ENCODE assay signal across 14 cellular contexts in the genomic region with DNA sequence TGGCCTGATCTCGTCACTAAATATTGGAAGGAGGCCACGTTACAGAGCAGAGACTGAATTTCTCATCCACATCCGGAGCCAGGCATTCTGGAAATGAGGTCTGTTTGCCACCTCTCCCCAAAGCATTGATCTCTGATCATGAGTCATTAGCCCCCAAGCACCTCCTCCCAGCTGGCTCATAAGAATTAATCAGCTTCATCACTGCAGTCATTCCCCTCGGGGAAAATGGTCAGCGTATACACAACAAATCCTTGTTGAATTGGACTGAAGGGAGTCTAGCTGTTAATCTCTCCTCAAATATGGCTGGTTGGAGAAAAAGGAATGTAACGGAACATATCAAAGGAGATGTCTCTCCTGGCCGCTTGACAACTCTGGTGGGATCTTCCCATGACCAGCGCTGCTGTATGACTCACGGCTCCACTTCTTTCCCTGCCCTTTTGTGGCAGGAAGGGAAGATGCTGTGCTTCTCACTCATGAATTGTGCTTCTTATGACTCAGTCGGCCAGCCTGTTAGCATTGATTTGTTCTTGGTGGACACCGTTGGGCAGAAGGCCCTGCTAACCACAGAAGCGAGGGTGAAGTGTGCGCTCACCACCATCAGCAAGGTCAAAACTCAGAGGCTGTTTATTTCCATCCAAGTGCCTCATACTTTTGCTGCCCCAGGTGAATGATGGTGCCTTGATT.
DNase-seq lines count a peak whose midpoint lies in the region; ATAC-seq and TF ChIP-seq lines count a peak whose summit lies in the region.
"Had no signal": no experiment of that assay in that cellular context is flagged by ENCODE, and none has a peak within 500 bp of the region (broad histone marks: within the 10 kb centered on the region; RNA-seq: fewer than 3 reads in every experiment).

No MANE protein-coding gene starts in this region.

- H3K27ac ChIP-seq in SK-N-MC (peak overlapping the region; percentile 14), suprapubic skin (peak overlapping the region; percentile 38), OCI-LY7 (ENCODE audit: low read depth, low read length, poor library complexity, severe bottlenecking) (no peak overlapping the region)
- H3K27ac ChIP-seq: heart right ventricle, Peyer's patch, thoracic aorta had no signal

- no peaks in the 10 kb centered on the region for H3K9me3 Mint-ChIP-seq in activated CD4-positive, alpha-beta memory T cell treated with anti-CD3 and anti-CD28 coated beads, Interleukin-2, amount 10 ng/mL, durations not matched to agents 7 days and 5 days
- H3K9me3 Mint-ChIP-seq: activated CD4-positive, alpha-beta T cell treated with anti-CD3 and anti-CD28 coated beads, Interleukin-2, amount 10 ng/mL, durations not matched to agents 24 days and 14 days had no signal

- H3K4me1 Mint-ChIP-seq in activated CD4-positive, alpha-beta memory T cell treated with anti-CD3 and anti-CD28 coated beads, Interleukin-2, amount 10 ng/mL, durations not matched to agents 7 days and 5 days, result no peaks in the 10 kb centered on the region
- H3K4me1 Mint-ChIP-seq: activated CD4-positive, alpha-beta T cell treated with anti-CD3 and anti-CD28 coated beads, Interleukin-2, amount 10 ng/mL, durations not matched to agents 24 days and 14 days; naive thymus-derived CD8-positive, alpha-beta T cell had no signal

- POLR2A ChIA-PET in activated CD4-positive, alpha-beta memory T cell treated with anti-CD3 and anti-CD28 coated beads, Interleukin-2, amount 10 ng/mL, durations not matched to agents 7 days and 5 days (lab: Charles Lee), result no interaction called here
- POLR2A ChIA-PET in OCI-LY7 (lab: Charles Lee), result no interaction called here

- H3K79me2 ChIP-seq in OCI-LY7 (ENCODE audit: insufficient read depth, low read depth, low read length), result no peaks in the 10 kb centered on the region

- H3K36me3 Mint-ChIP-seq in activated CD4-positive, alpha-beta memory T cell treated with anti-CD3 and anti-CD28 coated beads, Interleukin-2, amount 10 ng/mL, durations not matched to agents 7 days and 5 days (ENCODE audit: low read depth), result no peaks in the 10 kb centered on the region
- H3K36me3 Mint-ChIP-seq: naive thymus-derived CD8-positive, alpha-beta T cell had no signal

- no peak overlapping the region for H3K4me2 ChIP-seq in OCI-LY7 (ENCODE audit: low read length)

- no peak for TF ChIP-seq POLR2A in suprapubic skin (IDR thresholded peaks at IDR 0.05)

- no peak for TF ChIP-seq CTCF in fibroblast of pulmonary artery (IDR thresholded peaks at IDR 0.05; ENCODE audit: low read length, missing control alignments)
- TF ChIP-seq CTCF in suprapubic skin (IDR thresholded peaks at IDR 0.05), result no peak
- TF ChIP-seq CTCF in OCI-LY7 (conservative IDR thresholded peaks at IDR 0.05; ENCODE audit: low read length), result no peak

- CTCF ChIA-PET in activated CD4-positive, alpha-beta memory T cell treated with anti-CD3 and anti-CD28 coated beads, Interleukin-2, amount 10 ng/mL, durations not matched to agents 7 days and 5 days (lab: Charles Lee), result no interaction called here
- CTCF ChIA-PET in OCI-LY7 (lab: Charles Lee; ENCODE audit: unreplicated experiment), result no interaction called here

- no peak overlapping the region for H3K4me3 Mint-ChIP-seq in activated CD4-positive, alpha-beta memory T cell treated with anti-CD3 and anti-CD28 coated beads, Interleukin-2, amount 10 ng/mL, durations not matched to agents 7 days and 5 days
- H3K4me3 Mint-ChIP-seq: activated CD4-positive, alpha-beta T cell treated with anti-CD3 and anti-CD28 coated beads, Interleukin-2, amount 10 ng/mL, durations not matched to agents 24 days and 14 days; naive thymus-derived CD8-positive, alpha-beta T cell had no signal

- ATAC-seq in HG03196 (IDR thresholded peaks at IDR 0.05; ENCODE audit: unreplicated experiment), result no peak
- ATAC-seq: naive thymus-derived CD8-positive, alpha-beta T cell had no signal

- no peaks in the 10 kb centered on the region for H3K27me3 ChIP-seq in suprapubic skin
- H3K27me3 ChIP-seq: Peyer's patch had no signal

- no peak for TF ChIP-seq EP300 in suprapubic skin (IDR thresholded peaks at IDR 0.05)

- peak overlapping the region; percentile 25 for H3K9ac ChIP-seq in SK-N-MC (ENCODE audit: insufficient read length)

- intact Hi-C loops in OCI-LY7 (cut with micrococcal nuclease; ENCODE audit: unreplicated experiment), result no loop called here

- no peak overlapping the region for H3K27ac Mint-ChIP-seq in activated CD4-positive, alpha-beta memory T cell treated with anti-CD3 and anti-CD28 coated beads, Interleukin-2, amount 10 ng/mL, durations not matched to agents 7 days and 5 days
- H3K27ac Mint-ChIP-seq: activated CD4-positive, alpha-beta T cell treated with anti-CD3 and anti-CD28 coated beads, Interleukin-2, amount 10 ng/mL, durations not matched to agents 24 days and 14 days had no signal

- peaks cover 24% of the 10 kb centered on the region for H3K27me3 Mint-ChIP-seq in activated CD4-positive, alpha-beta memory T cell treated with anti-CD3 and anti-CD28 coated beads, Interleukin-2, amount 10 ng/mL, durations not matched to agents 7 days and 5 days

- H4K20me1 ChIP-seq in OCI-LY7 (ENCODE audit: insufficient read depth, low read length), result no peaks in the 10 kb centered on the region

- peaks cover 3% of the 10 kb centered on the region for H3K4me1 ChIP-seq in suprapubic skin
- H3K4me1 ChIP-seq in OCI-LY7 (ENCODE audit: insufficient read depth, low read length, poor library complexity, severe bottlenecking), result no peaks in the 10 kb centered on the region
- H3K4me1 ChIP-seq: heart right ventricle, Peyer's patch had no signal

- BruUV-seq in OCI-LY7 (replicated peaks; lab: Mats Ljungman, UMichigan), result no TSS peak

- H3K36me3 ChIP-seq in SK-N-MC (ENCODE audit: insufficient read depth, low read length) (no peaks in the 10 kb centered on the region), suprapubic skin (no peaks in the 10 kb centered on the region), OCI-LY7 (ENCODE audit: insufficient read depth, low read length) (no peaks in the 10 kb centered on the region)
- H3K36me3 ChIP-seq: heart right ventricle, Peyer's patch, thoracic aorta had no signal

- H3K4me3 ChIP-seq in SK-N-MC, result peak overlapping the region; percentile 53
- no peak overlapping the region for H3K4me3 ChIP-seq in fibroblast of pulmonary artery (replicated peaks; ENCODE audit: low read depth, low read length)
- no peak overlapping the region for H3K4me3 ChIP-seq in suprapubic skin
- H3K4me3 ChIP-seq in OCI-LY7 (ENCODE audit: low read depth, low read length, poor library complexity, severe bottlenecking), result no peak overlapping the region
- H3K4me3 ChIP-seq: heart right ventricle, Peyer's patch, thoracic aorta had no signal

- H3K9me3 ChIP-seq in SK-N-MC (ENCODE audit: low read depth, low read length), result no peaks in the 10 kb centered on the region; the same call in 1 of the 2 replicates
- H3K9me3 ChIP-seq in suprapubic skin, result no peaks in the 10 kb centered on the region
- H3K9me3 ChIP-seq in OCI-LY7 (ENCODE audit: low read length), result no peaks in the 10 kb centered on the region
- H3K9me3 ChIP-seq: heart right ventricle, Peyer's patch, thoracic aorta had no signal

- H3K9me2 ChIP-seq in OCI-LY7 (ENCODE audit: insufficient read depth, low read length), result no peaks in the 10 kb centered on the region

- no peak overlapping the region for H2AFZ ChIP-seq in OCI-LY7 (ENCODE audit: low read length)

- DNase-seq in NCI-H748 (lab: John Stamatoyannopoulos, UW; ENCODE audit: unreplicated experiment) (peak; percentile 33), NCI-H748 treated with DMSO at 0.1 percent for 48 hours (lab: John Stamatoyannopoulos, UW) (no peak), SK-N-MC (ENCODE audit: low read depth, low spot score) (no peak), fibroblast of pulmonary artery (ENCODE audit: low read depth) (peak; percentile 87), suprapubic skin (ENCODE audit: low spot score in 2 of 2) (no peak), OCI-LY7 (ENCODE audit: low spot score) (no peak)
- no peak for DNase-seq in activated CD4-positive, alpha-beta memory T cell treated with anti-CD3 and anti-CD28 coated beads, Interleukin-2, amount 10 ng/mL, durations not matched to agents 7 days and 5 days
- DNase-seq: activated CD4-positive, alpha-beta T cell treated with anti-CD3 and anti-CD28 coated beads, Interleukin-2, amount 10 ng/mL, durations not matched to agents 24 days and 14 days; heart right ventricle; naive thymus-derived CD8-positive, alpha-beta T cell; Peyer's patch; stimulated activated CD4-positive, alpha-beta T cell treated with anti-CD3 and anti-CD28 coated beads, Interleukin-4, amount 100 ng/mL, for 1 hour had no signal

- WGBS in suprapubic skin, result 55% methylated on average over 13 of the region's 13 CpGs

Comparison
In these comparisons a context has a peak if more than half of its experiments do, and no peak if none do; other contexts are left out.
1. DNase-seq: peak in NCI-H748 (single experiment) and fibroblast of pulmonary artery (single experiment); none in NCI-H748 treated with DMSO at 0.1 percent for 48 hours (single experiment), SK-N-MC (single experiment), suprapubic skin (0 of 2), activated CD4-positive, alpha-beta memory T cell treated with anti-CD3 and anti-CD28 coated beads, Interleukin-2, amount 10 ng/mL, durations not matched to agents 7 days and 5 days (single experiment) and OCI-LY7 (single experiment).